Comparison of ENCODE assay signal across 20 cellular contexts in the genomic region with DNA sequence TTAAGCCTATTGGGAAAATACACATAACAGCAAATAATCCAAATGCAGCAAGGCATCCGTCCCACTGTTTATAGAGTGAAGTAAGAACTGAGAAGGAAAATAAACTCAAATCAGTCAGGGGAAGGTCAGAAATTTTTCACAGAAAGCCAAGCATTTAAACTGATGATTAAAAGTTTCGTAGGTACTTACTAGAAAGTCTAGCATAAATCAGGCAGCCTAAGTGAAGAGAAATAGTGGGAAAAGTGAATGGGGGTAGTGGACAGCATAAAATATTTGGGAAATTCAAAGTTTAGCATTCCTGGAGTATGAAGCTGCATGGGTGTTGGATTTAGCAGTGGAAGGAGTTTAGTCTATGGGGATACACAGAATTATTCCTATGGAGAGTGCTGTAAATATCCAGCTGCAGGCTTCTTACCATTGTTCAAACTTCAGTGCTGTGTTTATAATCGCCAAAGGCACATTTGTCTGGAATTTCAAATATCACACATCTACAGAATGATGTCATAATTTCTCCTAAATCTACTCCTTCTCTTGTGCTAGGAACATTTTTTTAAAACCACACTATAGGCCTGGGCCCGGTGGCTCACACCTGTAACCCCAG.
DNase-seq lines count a peak whose midpoint lies in the region; ATAC-seq and TF ChIP-seq lines count a peak whose summit lies in the region.
"Had no signal": no experiment of that assay in that cellular context is flagged by ENCODE, and none has a peak within 500 bp of the region (broad histone marks: within the 10 kb centered on the region; RNA-seq: fewer than 3 reads in every experiment).

No MANE protein-coding gene starts in this region.

- no peak for ATAC-seq in stimulated activated memory B cell treated with anti-CD40 and anti-IgM and Interleukin-4, amounts not matched to agents 10 μg/mL and 1 μg/mL and 100 μg/mL, for 72 hours
- ATAC-seq in HG03095 (IDR thresholded peaks at IDR 0.05; ENCODE audit: unreplicated experiment) = no peak
- ATAC-seq: GM23338 had no signal

- peaks cover 5% of the 10 kb centered on the region for H3K9me3 Mint-ChIP-seq in nephron
- peaks cover 22% of the 10 kb centered on the region for H3K9me3 Mint-ChIP-seq in activated T-cell treated with anti-CD3 and anti-CD28 coated beads, Interleukin-2, amount 50 U/mL, for 24 hours
- H3K9me3 Mint-ChIP-seq in stimulated activated memory B cell treated with anti-CD40 and anti-IgM and Interleukin-4, amounts not matched to agents 10 μg/mL and 1 μg/mL and 100 μg/mL, for 72 hours = peaks cover 2% of the 10 kb centered on the region
- H3K9me3 Mint-ChIP-seq: GM23338, HFFc6 had no signal

- H3K4me1 Mint-ChIP-seq in nephron = peaks cover 8% of the 10 kb centered on the region
- no peaks in the 10 kb centered on the region for H3K4me1 Mint-ChIP-seq in activated T-cell treated with anti-CD3 and anti-CD28 coated beads, Interleukin-2, amount 50 U/mL, for 24 hours (ENCODE audit: low read depth)
- no peaks in the 10 kb centered on the region for H3K4me1 Mint-ChIP-seq in stimulated activated memory B cell treated with anti-CD40 and anti-IgM and Interleukin-4, amounts not matched to agents 10 μg/mL and 1 μg/mL and 100 μg/mL, for 72 hours
- H3K4me1 Mint-ChIP-seq: CD4-positive, CD25-positive, alpha-beta regulatory T cell; GM23338 had no signal

- H3K4me3 Mint-ChIP-seq in nephron = no peak overlapping the region
- H3K4me3 Mint-ChIP-seq in activated T-cell treated with anti-CD3 and anti-CD28 coated beads, Interleukin-2, amount 50 U/mL, for 24 hours = no peak overlapping the region
- H3K4me3 Mint-ChIP-seq in stimulated activated memory B cell treated with anti-CD40 and anti-IgM and Interleukin-4, amounts not matched to agents 10 μg/mL and 1 μg/mL and 100 μg/mL, for 72 hours = no peak overlapping the region
- H3K4me3 Mint-ChIP-seq: CD4-positive, CD25-positive, alpha-beta regulatory T cell; GM23338; HFFc6 had no signal

- H3K36me3 Mint-ChIP-seq in nephron (ENCODE audit: low read depth) = no peaks in the 10 kb centered on the region
- no peaks in the 10 kb centered on the region for H3K36me3 Mint-ChIP-seq in activated T-cell treated with anti-CD3 and anti-CD28 coated beads, Interleukin-2, amount 50 U/mL, for 24 hours (ENCODE audit: low read depth)
- H3K36me3 Mint-ChIP-seq in stimulated activated memory B cell treated with anti-CD40 and anti-IgM and Interleukin-4, amounts not matched to agents 10 μg/mL and 1 μg/mL and 100 μg/mL, for 72 hours = no peaks in the 10 kb centered on the region
- H3K36me3 Mint-ChIP-seq: CD4-positive, CD25-positive, alpha-beta regulatory T cell had no signal

- H3K27me3 Mint-ChIP-seq in nephron (ENCODE audit: low read depth) = no peaks in the 10 kb centered on the region
- H3K27me3 Mint-ChIP-seq in activated T-cell treated with anti-CD3 and anti-CD28 coated beads, Interleukin-2, amount 50 U/mL, for 24 hours = no peaks in the 10 kb centered on the region
- no peaks in the 10 kb centered on the region for H3K27me3 Mint-ChIP-seq in stimulated activated memory B cell treated with anti-CD40 and anti-IgM and Interleukin-4, amounts not matched to agents 10 μg/mL and 1 μg/mL and 100 μg/mL, for 72 hours
- H3K27me3 Mint-ChIP-seq: CD4-positive, CD25-positive, alpha-beta regulatory T cell had no signal

- TF ChIP-seq CTCF in nephron (IDR thresholded peaks at IDR 0.05; ENCODE audit: unreplicated experiment in 3 of 3) = no peak

- peak overlapping the region; percentile 4 to 39 (median 14) for H3K27ac Mint-ChIP-seq in nephron
- H3K27ac Mint-ChIP-seq in activated T-cell treated with anti-CD3 and anti-CD28 coated beads, Interleukin-2, amount 50 U/mL, for 24 hours = no peak overlapping the region
- no peak overlapping the region for H3K27ac Mint-ChIP-seq in stimulated activated memory B cell treated with anti-CD40 and anti-IgM and Interleukin-4, amounts not matched to agents 10 μg/mL and 1 μg/mL and 100 μg/mL, for 72 hours
- H3K27ac Mint-ChIP-seq: CD4-positive, CD25-positive, alpha-beta regulatory T cell; GM23338; HFFc6 had no signal

- peak; percentile 27 for DNase-seq in EH (ENCODE audit: low read depth)
- DNase-seq in RPMI7951 (ENCODE audit: low read depth) = peak; percentile 6
- no peak for DNase-seq in activated CD8-positive, alpha-beta memory T cell treated with anti-CD3 and anti-CD28 coated beads, Interleukin-2, amount 50 U/mL, for 4 hours
- DNase-seq in activated T-cell treated with anti-CD3 and anti-CD28 coated beads, Interleukin-2, amount 50 U/mL, for 24 hours = no peak
- DNase-seq: BE2C; CD4-positive, CD25-positive, alpha-beta regulatory T cell; HFFc6; NCI-H1092; NCI-H1417 treated with DMSO at 0.1 percent for 48 hours; NCI-H1694 treated with DMSO at 0.1 percent for 48 hours; NCI-H2081; NCI-H2171; NCI-H226; NCI-H510A; NCI-H69; SHP77 had no signal

Comparison
In these comparisons a context has a peak if more than half of its experiments do, and no peak if none do; other contexts are left out.
1. DNase-seq: peak in EH (single experiment) and RPMI7951 (single experiment); none in activated CD8-positive, alpha-beta memory T cell treated with anti-CD3 and anti-CD28 coated beads, Interleukin-2, amount 50 U/mL, for 4 hours (single experiment) and activated T-cell treated with anti-CD3 and anti-CD28 coated beads, Interleukin-2, amount 50 U/mL, for 24 hours (single experiment).
2. H3K27ac Mint-ChIP-seq: peak in nephron (3 of 3); none in activated T-cell treated with anti-CD3 and anti-CD28 coated beads, Interleukin-2, amount 50 U/mL, for 24 hours (single experiment) and stimulated activated memory B cell treated with anti-CD40 and anti-IgM and Interleukin-4, amounts not matched to agents 10 μg/mL and 1 μg/mL and 100 μg/mL, for 72 hours (single experiment).